ENCODE assay signal across 9 cellular contexts in the genomic region with DNA sequence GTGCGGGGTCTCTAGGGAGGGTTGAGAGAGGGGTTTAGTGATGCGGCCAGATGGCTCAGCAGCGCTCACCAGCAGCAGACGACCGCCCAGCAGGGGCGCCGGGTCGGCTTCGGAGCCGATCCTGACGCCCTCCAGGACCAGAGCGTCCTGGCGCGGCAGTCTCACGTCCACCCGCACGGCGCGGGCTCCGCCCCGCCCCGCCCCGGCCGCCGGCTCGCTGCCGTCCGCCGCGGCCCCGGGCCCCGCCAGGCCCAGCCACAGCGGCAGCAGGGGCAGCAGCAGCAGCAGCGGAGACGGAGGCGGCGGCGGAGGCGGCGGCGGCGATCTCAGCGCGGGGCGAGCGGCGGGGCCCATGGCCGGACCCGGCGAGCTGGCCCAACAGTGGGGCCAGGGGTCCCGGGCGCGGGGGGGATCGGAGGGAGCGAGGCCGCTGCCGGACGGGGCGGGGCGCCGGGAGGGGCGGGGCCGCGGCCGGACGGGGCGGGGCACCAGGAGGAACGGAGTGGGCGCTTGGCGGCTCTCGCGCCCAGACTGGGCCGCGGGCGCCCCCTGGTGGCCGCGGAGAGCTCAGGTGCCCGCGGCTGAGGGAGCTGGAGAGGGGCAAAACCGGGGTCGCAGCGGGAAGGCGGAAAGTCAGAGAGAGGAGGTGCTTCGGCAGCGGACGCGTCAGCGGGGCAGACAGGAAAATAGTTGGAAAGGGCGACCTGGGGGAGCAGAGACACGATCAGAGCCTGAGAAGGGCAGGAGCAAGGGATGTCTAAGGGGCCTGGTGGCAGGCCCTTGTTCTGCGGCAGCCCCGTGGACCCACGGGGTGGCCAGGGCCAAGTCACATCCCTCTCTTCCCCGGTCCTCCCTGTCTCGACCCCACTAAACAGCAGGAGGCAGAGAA. TPM values are rescaled to one million over a fixed set of nuclear protein-coding genes. Genes with fewer than 3 reads are reported as not detected.
DNase-seq lines count a peak whose midpoint lies in the region; ATAC-seq, FAIRE-seq and TF ChIP-seq lines count a peak whose summit lies in the region.
"Had no signal": no experiment of that assay in that cellular context is flagged by ENCODE, and none has a peak within 500 bp of the region (broad histone marks: within the 10 kb centered on the region; RNA-seq: fewer than 3 reads in every experiment).

RNF215 (minus strand) TSS at position 452 of the 889 bp plus-strand sequence; CDS start at position 354, 98 bp downstream.

- peak within 1 kb of the TSS; percentile 36 to 70 (median 43) for H3K4me3 ChIP-seq in endothelial cell of umbilical vein (replicated peaks in 1 of 3; ENCODE audit: insufficient read depth in 1 of 3, low read depth in 1 of 3, low read length in 3 of 3)

- FAIRE-seq in endothelial cell of umbilical vein (lab: Jason Lieb, UNC): peak; percentile 77
- FAIRE-seq: endometrium had no signal

- no peaks in the 10 kb centered on the region for H3K79me2 ChIP-seq in endothelial cell of umbilical vein (ENCODE audit: control insufficient read depth, insufficient read depth, low read length)

- peak within 1 kb of the TSS; percentile 20 for H3K27ac ChIP-seq in endothelial cell of umbilical vein (ENCODE audit: insufficient read depth, low read depth, low read length)

- H3K4me2 ChIP-seq in endothelial cell of umbilical vein (ENCODE audit: insufficient read depth, low read length): peak within 1 kb of the TSS; percentile 52

- H4K20me1 ChIP-seq in endothelial cell of umbilical vein (replicated peaks; ENCODE audit: control insufficient read depth, extremely low read depth, insufficient read depth, low read length): no peaks in the 10 kb centered on the region

- H3K9me3 ChIP-seq in endothelial cell of umbilical vein (replicated peaks; ENCODE audit: control insufficient read depth, insufficient read depth, low read length): no peaks in the 10 kb centered on the region

- H3K9me1 ChIP-seq in endothelial cell of umbilical vein (replicated peaks; ENCODE audit: control insufficient read depth, extremely low read depth, insufficient read depth, low read length): no peaks in the 10 kb centered on the region

- dilution Hi-C loops in endothelial cell of umbilical vein (cut with MboI; ENCODE audit: extremely low pct_ligation_motif_present, low sequenced_read_pairs): no loop called here

- no peak for TF ChIP-seq POLR2A in endothelial cell of umbilical vein (IDR thresholded peaks at IDR 0.05; ENCODE audit: low read depth, low read length)

- peak within 1 kb of the TSS; percentile 34 for H3K9ac ChIP-seq in endothelial cell of umbilical vein (replicated peaks; ENCODE audit: extremely low read depth, insufficient read depth, low read length)

- TSS peak; percentile 55 for BruUV-seq in endothelial cell of umbilical vein (replicated peaks; lab: Mats Ljungman, UMichigan)

- POLR2A ChIA-PET in endothelial cell of umbilical vein (lab: Charles Lee): interaction anchor here (0.8 to 1.0 kb wide), 2 partner anchors 31 to 99 kb away, joined by 4 to 6 read pairs; partner anchors contain the start of genes CCDC157 and SF3A1

- H2AFZ ChIP-seq in endothelial cell of umbilical vein (ENCODE audit: low read depth, low read length): peak within 1 kb of the TSS; percentile 94

- CTCF ChIA-PET in endothelial cell of umbilical vein (lab: Charles Lee): interaction anchor here (0.6 to 3.5 kb wide), 46 partner anchors 8 to 435 kb away, joined by 3 to 133 read pairs (median 4); partner anchors contain the start of genes CASTOR1, CCDC157, MTFP1 and PES1

- TF ChIP-seq CTCF in endothelial cell of umbilical vein (IDR thresholded peaks at IDR 0.05; ENCODE audit: extremely low read depth in 1 of 2, insufficient read depth in 1 of 2, low read depth in 1 of 2, low read length in 2 of 2): peak; percentile 90 to 91

- intact Hi-C loops in endothelial cell of umbilical vein (cut with micrococcal nuclease): loop anchor here (1.0 to 2.0 kb wide), 4 partner anchors 39 to 278 kb away; no protein-coding TSS in a partner anchor

- DNase-seq in AG20443 (ENCODE audit: low spot score): peak; percentile 98
- DNase-seq in NOMO-1 treated with DMSO at 0.1 percent for 48 hours (lab: John Stamatoyannopoulos, UW; ENCODE audit: unreplicated experiment): peak; percentile 54
- peak; percentile 94 for DNase-seq in activated CD8-positive, alpha-beta memory T cell treated with anti-CD3 and anti-CD28 coated beads, Interleukin-2, amount 50 U/mL, for 48 hours
- peak; percentile 78 for DNase-seq in endothelial cell of umbilical vein (ENCODE audit: low read depth, low spot score)
- peak; percentile 80 for DNase-seq in middle frontal gyrus (ENCODE audit: extremely low spot score, low spot score)
- DNase-seq in stimulated activated CD8-positive, alpha-beta memory T cell treated with anti-CD3 and anti-CD28 coated beads, Interleukin-2, amount 100 ng/mL, for 1 hour (ENCODE audit: low read depth in 2 of 2): peak; percentile 62 to 64

- H3K36me3 ChIP-seq in endothelial cell of umbilical vein (ENCODE audit: control insufficient read depth in 2 of 2, extremely low read depth in 1 of 2, insufficient read depth in 2 of 2, low read length in 2 of 2): peaks cover 0 to 5% of the 10 kb centered on the region in 2 experiments

- peaks cover 15% of the 10 kb centered on the region for H3K4me1 ChIP-seq in endothelial cell of umbilical vein (ENCODE audit: control insufficient read depth, extremely low read depth, insufficient read depth, low read length)

- ATAC-seq in GM19043 (IDR thresholded peaks at IDR 0.05; ENCODE audit: low read depth, unreplicated experiment): peak; percentile 55
- ATAC-seq in HG03439 (IDR thresholded peaks at IDR 0.05; ENCODE audit: unreplicated experiment): peak; percentile 59

- no peaks in the 10 kb centered on the region for H3K27me3 ChIP-seq in endothelial cell of umbilical vein (ENCODE audit: control insufficient read depth in 2 of 2, insufficient read depth in 2 of 2, low read length in 2 of 2)

TF ChIP-seq in endothelial cell of umbilical vein, 7 proteins besides CTCF, POLR2A, EP300 and RAD21:
- no peak for TF ChIP-seq FOS (IDR thresholded peaks at IDR 0.05; ENCODE audit: borderline replicate concordance, insufficient read depth, low read length)
- no peak for TF ChIP-seq MYC (IDR thresholded peaks at IDR 0.05; ENCODE audit: low read depth, low read length)
- peak; percentile 71 for TF ChIP-seq POLR2AphosphoS5 (IDR thresholded peaks at IDR 0.05; ENCODE audit: insufficient read depth, low read depth, low read length)
- no peak for TF ChIP-seq JUN (IDR thresholded peaks at IDR 0.05; ENCODE audit: borderline replicate concordance, insufficient read depth, insufficient read length, low read depth)

RNA-seq across cellular contexts. Expression of gene RNF215, which starts in this region (rescaled TPM):
- total RNA-seq in endothelial cell of umbilical vein: 24.4 and 26.9 TPM in 2 replicates
- polyA plus RNA-seq in endothelial cell of umbilical vein: 16.7 and 21.7 TPM in 2 replicates
- 7.9 and 11.9 TPM in 2 replicates for polyA plus RNA-seq in endothelial cell of umbilical vein (2011; cell fraction: cytosol; rRNA removed)
- polyA plus RNA-seq in endothelial cell of umbilical vein (2011; cell fraction: nucleus; rRNA removed): 54.6 and 61.2 TPM in 2 replicates
- 14.1 and 23.1 TPM in 2 replicates for polyA plus RNA-seq in endothelial cell of umbilical vein (2012)
- polyA minus RNA-seq in endothelial cell of umbilical vein: 16.5 and 20.9 TPM in 2 replicates
- 3.4 TPM for polyA minus RNA-seq in endothelial cell of umbilical vein (2011; cell fraction: cytosol; rRNA and poly(A)+ RNA removed)
- polyA minus RNA-seq in endothelial cell of umbilical vein (2011; cell fraction: nucleus; rRNA and poly(A)+ RNA removed): 14.1 and 18.8 TPM in 2 replicates

Comparison
In these comparisons a context has a peak if more than half of its experiments do, and no peak if none do; other contexts are left out.
1. Peak in every context shown above with its lines: DNase-seq, ATAC-seq, H3K4me3 ChIP-seq and H3K27ac ChIP-seq.